ENCODE assay signal across 8 cellular contexts in genomic region chr6:104789770-104790190, GRCh38.
DNase-seq lines count a peak whose midpoint lies in the region; ATAC-seq and TF ChIP-seq lines count a peak whose summit lies in the region.

No MANE protein-coding gene starts in this region.

- H3K36me3 ChIP-seq in fibroblast of lung (ENCODE audit: control insufficient read depth, insufficient read depth, low read length) = no peaks in the 10 kb centered on the region
- H3K36me3 ChIP-seq in stomach = peaks cover 0 to 22% (median 17%) of the 10 kb centered on the region in 4 donors

- ATAC-seq in HG03520 (IDR thresholded peaks at IDR 0.05; ENCODE audit: unreplicated experiment) = peak; percentile 89
- ATAC-seq in stimulated activated naive CD8-positive, alpha-beta T cell treated with anti-CD3 and anti-CD28 coated beads, Interleukin-15, amount 100 ng/mL, for 72 hours = peak; percentile 96

- 35 to 40% (median 38%) methylated on average over 5 of the region's 5 CpGs for WGBS in stomach, 5 donors

- no peaks in the 10 kb centered on the region for H3K9me3 Mint-ChIP-seq in stimulated activated naive CD8-positive, alpha-beta T cell treated with anti-CD3 and anti-CD28 coated beads, Interleukin-15, amount 100 ng/mL, for 72 hours

- H3K9me3 ChIP-seq in fibroblast of lung (ENCODE audit: control insufficient read depth, insufficient read depth, low read depth, low read length) (no peaks in the 10 kb centered on the region), stomach (no peaks in the 10 kb centered on the region)

- DNase-seq in NCI-H82 (lab: John Stamatoyannopoulos, UW) = peak; percentile 7
- DNase-seq in NCI-H82 treated with DMSO at 0.1 percent for 48 hours (lab: John Stamatoyannopoulos, UW; ENCODE audit: unreplicated experiment) = no peak
- DNase-seq in GM20000 (ENCODE audit: low spot score) = peak; percentile 19
- DNase-seq in SKM-1 (lab: John Stamatoyannopoulos, UW; ENCODE audit: unreplicated experiment) = peak; percentile 20
- DNase-seq in fibroblast of lung (ENCODE audit: low read depth in 2 of 2) = peak; percentile 58 to 78
- DNase-seq in stimulated activated naive CD8-positive, alpha-beta T cell treated with anti-CD3 and anti-CD28 coated beads, Interleukin-15, amount 100 ng/mL, for 72 hours = peak; percentile 7 to 14
- DNase-seq in stomach = no peak

- peak overlapping the region; percentile 72 to 98 for H3K27ac Mint-ChIP-seq in stimulated activated naive CD8-positive, alpha-beta T cell treated with anti-CD3 and anti-CD28 coated beads, Interleukin-15, amount 100 ng/mL, for 72 hours

- no peak overlapping the region for H3K4me3 ChIP-seq in fibroblast of lung (replicated peaks in 1 of 4; ENCODE audit: control extremely low read depth in 1 of 4, insufficient read depth in 1 of 4, low read depth in 3 of 4, low read length in 4 of 4)
- H3K4me3 ChIP-seq in stomach = no peak overlapping the region

- peak; percentile 22 for TF ChIP-seq CTCF in GM20000 (IDR thresholded peaks at IDR 0.05; ENCODE audit: extremely low read depth, missing control alignments)
- TF ChIP-seq CTCF in fibroblast of lung (conservative IDR thresholded peaks at IDR 0.05 in 1 of 2, IDR thresholded peaks at IDR 0.05 in 1 of 2; ENCODE audit: low read depth in 1 of 2, low read length in 2 of 2) = no peak
- peak in 3 of 7 experiments; percentile 11 to 29 (median 16) for TF ChIP-seq CTCF in stomach (IDR thresholded peaks at IDR 0.05)

- H4K20me1 ChIP-seq in fibroblast of lung (ENCODE audit: control insufficient read depth, extremely low read depth, insufficient read depth, low read length) = no peaks in the 10 kb centered on the region

- H3K27ac ChIP-seq in fibroblast of lung (ENCODE audit: insufficient read depth, low read length) (no peak overlapping the region), stomach (no peak overlapping the region)

- H2AFZ ChIP-seq in fibroblast of lung (ENCODE audit: low read length) = no peak overlapping the region

- peak overlapping the region; percentile 54 to 82 for H3K4me3 Mint-ChIP-seq in stimulated activated naive CD8-positive, alpha-beta T cell treated with anti-CD3 and anti-CD28 coated beads, Interleukin-15, amount 100 ng/mL, for 72 hours

- no peak for TF ChIP-seq EP300 in stomach (IDR thresholded peaks at IDR 0.05)

- no peaks in the 10 kb centered on the region for H3K27me3 Mint-ChIP-seq in stimulated activated naive CD8-positive, alpha-beta T cell treated with anti-CD3 and anti-CD28 coated beads, Interleukin-15, amount 100 ng/mL, for 72 hours

- no peaks in the 10 kb centered on the region for H3K27me3 ChIP-seq in fibroblast of lung (ENCODE audit: control insufficient read depth, insufficient read depth, low read length)
- no peaks in the 10 kb centered on the region for H3K27me3 ChIP-seq in stomach

- no peaks in the 10 kb centered on the region for H3K79me2 ChIP-seq in fibroblast of lung (ENCODE audit: control insufficient read depth, insufficient read depth, low read length)

- intact Hi-C loops in stomach (cut with DNase I; ENCODE audit: low total_unique reads) = no loop called here

- H3K4me2 ChIP-seq in fibroblast of lung (ENCODE audit: extremely low read depth, insufficient read depth, low read length) = peak overlapping the region; percentile 20

- H3K9ac ChIP-seq in fibroblast of lung (ENCODE audit: insufficient read depth, low read length) = no peak overlapping the region

- no peak for TF ChIP-seq POLR2A in stomach (IDR thresholded peaks at IDR 0.05)

- H3K4me1 Mint-ChIP-seq in stimulated activated naive CD8-positive, alpha-beta T cell treated with anti-CD3 and anti-CD28 coated beads, Interleukin-15, amount 100 ng/mL, for 72 hours = peaks cover 29% of the 10 kb centered on the region

- H3K4me1 ChIP-seq in fibroblast of lung (ENCODE audit: control insufficient read depth, extremely low read depth, insufficient read depth, low read length) (peaks cover 2% of the 10 kb centered on the region), stomach (no peaks in the 10 kb centered on the region)

Comparison
In these comparisons a context has a peak if more than half of its experiments do, and no peak if none do; other contexts are left out.
1. DNase-seq: peak in NCI-H82 (single experiment), GM20000 (single experiment), SKM-1 (single experiment), fibroblast of lung (2 of 2) and stimulated activated naive CD8-positive, alpha-beta T cell treated with anti-CD3 and anti-CD28 coated beads, Interleukin-15, amount 100 ng/mL, for 72 hours (2 of 2); none in NCI-H82 treated with DMSO at 0.1 percent for 48 hours (single experiment) and stomach (single experiment).